In genomic region chr6:61809004-61809595, GRCh38 we compare ENCODE assay signal across 8 cellular contexts.
DNase-seq lines count a peak whose midpoint lies in the region; ATAC-seq and TF ChIP-seq lines count a peak whose summit lies in the region.

No MANE protein-coding gene starts in this region.

- no peak overlapping the region for H3K27ac ChIP-seq in A673 (ENCODE audit: low read depth, low read length, poor library complexity, severe bottlenecking)

- peak; percentile 51; the same call in 1 of the 2 replicates for TF ChIP-seq CTCF in A673 (conservative IDR thresholded peaks at IDR 0.05; ENCODE audit: low read depth, low read length)

- no peaks in the 10 kb centered on the region for H3K36me3 ChIP-seq in A673 (ENCODE audit: insufficient read depth, low read length, poor library complexity, severe bottlenecking)

- no peaks in the 10 kb centered on the region for H3K4me1 ChIP-seq in A673 (ENCODE audit: insufficient read depth, low read length, poor library complexity, severe bottlenecking)

- no peak for TF ChIP-seq EP300 in Ishikawa (IDR thresholded peaks at IDR 0.05; ENCODE audit: borderline replicate concordance)

- H3K27me3 ChIP-seq in A673 (replicated peaks; ENCODE audit: insufficient read depth, low read depth, low read length, poor library complexity), result no peaks in the 10 kb centered on the region

- BruUV-seq in A673 (replicated peaks; lab: Mats Ljungman, UMichigan), result no TSS peak

- H3K9me3 ChIP-seq in A673 (ENCODE audit: low read depth, low read length, poor library complexity, severe bottlenecking), result peaks cover 19% of the 10 kb centered on the region

- ATAC-seq in GM18861 (IDR thresholded peaks at IDR 0.05; ENCODE audit: unreplicated experiment) (peak; percentile 81), HG02763 (IDR thresholded peaks at IDR 0.05; ENCODE audit: unreplicated experiment) (no peak)

- CTCF ChIA-PET in A673 (lab: Charles Lee), result no interaction called here

- peak; percentile 59 for TF ChIP-seq RAD21 in Ishikawa (IDR thresholded peaks at IDR 0.05; ENCODE audit: low read depth)

- H3K4me3 ChIP-seq in A673 (ENCODE audit: low read depth, low read length, poor library complexity, severe bottlenecking), result no peak overlapping the region

- intact Hi-C loops in A673 (cut with micrococcal nuclease; ENCODE audit: unreplicated experiment), result no loop called here

- POLR2A ChIA-PET in A673 (lab: Charles Lee; ENCODE audit: low non-redundant PET), result no interaction called here

- DNase-seq in A673 (ENCODE audit: low spot score) (peak; percentile 17), SHP77 treated with DMSO at 0.1 percent for 48 hours (lab: John Stamatoyannopoulos, UW) (peak; percentile 60), iPS-NIHi11 (ENCODE audit: low spot score) (peak; percentile 51), cortex of kidney (lab: John Stamatoyannopoulos, UW) (no peak)
- no peak for DNase-seq in stimulated activated CD4-positive, alpha-beta T cell treated with anti-CD3 and anti-CD28 coated beads, Interleukin-2, amount 100 ng/mL, for 48 hours

TF ChIP-seq in Ishikawa, 13 proteins besides CTCF, POLR2A, EP300 and RAD21:
- TF ChIP-seq MAX (IDR thresholded peaks at IDR 0.05) (no peak), TEAD4 (IDR thresholded peaks at IDR 0.05) (no peak), CEBPB (IDR thresholded peaks at IDR 0.05) (no peak), CREB1 (IDR thresholded peaks at IDR 0.05; ENCODE audit: low read depth) (no peak), ZBTB7A (IDR thresholded peaks at IDR 0.05; ENCODE audit: low read depth) (no peak), YY1 (IDR thresholded peaks at IDR 0.05; ENCODE audit: low read depth) (no peak), USF1 (IDR thresholded peaks at IDR 0.05) (no peak), NFIC (IDR thresholded peaks at IDR 0.05) (no peak), TAF1 (IDR thresholded peaks at IDR 0.05; ENCODE audit: low read depth) (no peak), EGR1 (IDR thresholded peaks at IDR 0.05) (no peak), TCF12 (IDR thresholded peaks at IDR 0.05; ENCODE audit: low read depth) (no peak)
TF ChIP-seq in Ishikawa: peak in this region for 0.

Comparison
In these comparisons a context has a peak if more than half of its experiments do, and no peak if none do; other contexts are left out.
1. DNase-seq: peak in A673 (single experiment), SHP77 treated with DMSO at 0.1 percent for 48 hours (single experiment) and iPS-NIHi11 (single experiment); none in stimulated activated CD4-positive, alpha-beta T cell treated with anti-CD3 and anti-CD28 coated beads, Interleukin-2, amount 100 ng/mL, for 48 hours (0 of 2) and cortex of kidney (single experiment).